Comparison of ENCODE assay signal across 9 cellular contexts in genomic region chr16:4415538-4416199, GRCh38. TPM values are rescaled to one million over a fixed set of nuclear protein-coding genes. Genes with fewer than 3 reads are reported as not detected.
DNase-seq lines count a peak whose midpoint lies in the region; ATAC-seq and TF ChIP-seq lines count a peak whose summit lies in the region.
"Had no signal": no experiment of that assay in that cellular context is flagged by ENCODE, and none has a peak within 500 bp of the region (broad histone marks: within the 10 kb centered on the region; RNA-seq: fewer than 3 reads in every experiment).

No MANE protein-coding gene starts in this region.

- CTCF ChIA-PET in Caco-2 (lab: Charles Lee) (interaction anchor here (1.0 kb wide), 1 partner anchor 13 kb away, joined by 4 read pairs; no protein-coding TSS in a partner anchor), GM10248 (lab: Yijun Ruan, JAX) (interaction anchor here (0.9 to 8.7 kb wide), 2 partner anchors 12 to 162 kb away, joined by 3 to 89 read pairs; no protein-coding TSS in a partner anchor)
- CTCF ChIA-PET in activated naive CD4-positive, alpha-beta T cell treated with anti-CD3 and anti-CD28 coated beads, Interleukin-2, amount 10 ng/mL, durations not matched to agents 7 days and 5 days (lab: Charles Lee) = interaction anchor here (0.6 to 6.5 kb wide), 5 partner anchors 12 to 540 kb away, joined by 3 to 38 read pairs (median 3); partner anchors contain the start of gene HMOX2

- H3K4me1 ChIP-seq in Caco-2 = peaks cover 5% of the 10 kb centered on the region

- H3K4me1 Mint-ChIP-seq in Caco-2 (ENCODE audit: low read depth, unreplicated experiment) (peaks cover 7% of the 10 kb centered on the region), osteocyte (ENCODE audit: unreplicated experiment) (peaks cover 24% of the 10 kb centered on the region)
- H3K4me1 Mint-ChIP-seq in activated naive CD4-positive, alpha-beta T cell treated with anti-CD3 and anti-CD28 coated beads, Interleukin-2, amount 10 ng/mL, durations not matched to agents 7 days and 5 days = peaks cover 50% of the 10 kb centered on the region

- ATAC-seq in HG02623 (IDR thresholded peaks at IDR 0.05; ENCODE audit: unreplicated experiment) = no peak

- no peaks in the 10 kb centered on the region for H3K27me3 ChIP-seq in Caco-2 (replicated peaks; ENCODE audit: control insufficient read depth, insufficient read depth, low read length)

- peak overlapping the region; percentile 73 for H3K4me3 ChIP-seq in Caco-2 (ENCODE audit: low read depth, low read length)

- no peaks in the 10 kb centered on the region for H3K27me3 Mint-ChIP-seq in Caco-2 (ENCODE audit: insufficient read depth, unreplicated experiment)
- peaks cover 13% of the 10 kb centered on the region for H3K27me3 Mint-ChIP-seq in activated naive CD4-positive, alpha-beta T cell treated with anti-CD3 and anti-CD28 coated beads, Interleukin-2, amount 10 ng/mL, durations not matched to agents 7 days and 5 days
- no peaks in the 10 kb centered on the region for H3K27me3 Mint-ChIP-seq in osteocyte (ENCODE audit: unreplicated experiment)

- no peak for TF ChIP-seq CTCF in Caco-2 (IDR thresholded peaks at IDR 0.05; ENCODE audit: insufficient read depth in 1 of 2, low read depth in 1 of 2, low read length in 1 of 2, severe bottlenecking in 1 of 2, unreplicated experiment in 1 of 2)
- no peak for TF ChIP-seq CTCF in osteocyte (IDR thresholded peaks at IDR 0.05)
- TF ChIP-seq CTCF in GM10248 (IDR thresholded peaks at IDR 0.05; ENCODE audit: control extremely low read depth, extremely low read depth, low read depth, missing control alignments) = no peak

- no TSS peak for BruUV-seq in Caco-2 (replicated peaks; lab: Mats Ljungman, UMichigan)

- POLR2A ChIA-PET in Caco-2 (lab: Charles Lee) = interaction anchor here (0.6 kb wide), 1 partner anchor 1257 kb away, joined by 5 read pairs; no protein-coding TSS in a partner anchor
- POLR2A ChIA-PET in GM10248 (lab: Yijun Ruan, JAX) = interaction anchor here (1.0 to 1.6 kb wide), 2 partner anchors 11 to 13 kb away, joined by 3 to 4 read pairs; no protein-coding TSS in a partner anchor

- H3K27ac Mint-ChIP-seq in Caco-2 (ENCODE audit: unreplicated experiment) = peak overlapping the region; percentile 0
- peak overlapping the region; percentile 96 for H3K27ac Mint-ChIP-seq in activated naive CD4-positive, alpha-beta T cell treated with anti-CD3 and anti-CD28 coated beads, Interleukin-2, amount 10 ng/mL, durations not matched to agents 7 days and 5 days
- peak overlapping the region; percentile 76 for H3K27ac Mint-ChIP-seq in osteocyte (ENCODE audit: unreplicated experiment)

- H3K36me3 ChIP-seq in Caco-2 (ENCODE audit: control insufficient read depth, insufficient read depth, low read length) = no peaks in the 10 kb centered on the region

- H3K36me3 Mint-ChIP-seq in Caco-2 (ENCODE audit: insufficient read depth, unreplicated experiment) (no peaks in the 10 kb centered on the region), osteocyte (ENCODE audit: unreplicated experiment) (no peaks in the 10 kb centered on the region)
- H3K36me3 Mint-ChIP-seq in activated naive CD4-positive, alpha-beta T cell treated with anti-CD3 and anti-CD28 coated beads, Interleukin-2, amount 10 ng/mL, durations not matched to agents 7 days and 5 days = peaks cover 25% of the 10 kb centered on the region

- intact Hi-C loops in Caco-2 (cut with micrococcal nuclease; ENCODE audit: unreplicated experiment) (no loop called here), head of caudate nucleus (cut with DNase I) (no loop called here)

- DNase-seq in Caco-2 (peak in 1 of 2 experiments; percentile 50), HCEC 1CT (peak; percentile 13), RPMI8226 (peak; percentile 87), head of caudate nucleus (peak in 38 of 42 donors; percentile 36 to 79 (median 62)), osteocyte (ENCODE audit: extremely low spot score, unreplicated experiment) (peak; percentile 86), GM10248 (ENCODE audit: extremely low spot score) (no peak)
- peak; percentile 86 for DNase-seq in activated naive CD4-positive, alpha-beta T cell treated with anti-CD3 and anti-CD28 coated beads, Interleukin-2, amount 10 ng/mL, durations not matched to agents 7 days and 5 days

- H3K9me3 Mint-ChIP-seq in Caco-2 (ENCODE audit: unreplicated experiment) (no peaks in the 10 kb centered on the region), osteocyte (ENCODE audit: unreplicated experiment) (no peaks in the 10 kb centered on the region)
- H3K9me3 Mint-ChIP-seq in activated naive CD4-positive, alpha-beta T cell treated with anti-CD3 and anti-CD28 coated beads, Interleukin-2, amount 10 ng/mL, durations not matched to agents 7 days and 5 days = no peaks in the 10 kb centered on the region

- no peaks in the 10 kb centered on the region for H3K9me3 ChIP-seq in Caco-2

- H3K4me3 Mint-ChIP-seq in Caco-2 (ENCODE audit: unreplicated experiment) (peak overlapping the region; percentile 73), osteocyte (ENCODE audit: unreplicated experiment) (peak overlapping the region; percentile 85)
- peak overlapping the region; percentile 82 for H3K4me3 Mint-ChIP-seq in activated naive CD4-positive, alpha-beta T cell treated with anti-CD3 and anti-CD28 coated beads, Interleukin-2, amount 10 ng/mL, durations not matched to agents 7 days and 5 days

RNA-seq across cellular contexts. Expression of gene CORO7, which starts 0.7 kb away (rescaled TPM):
- total RNA-seq in Caco-2 (2022) (23.1 and 33.4 TPM in 2 replicates), osteocyte (35.5 and 40.1 TPM in 2 replicates)

RNA-seq across cellular contexts. Expression of gene DNAJA3, which starts 10.0 kb away (rescaled TPM):
- total RNA-seq in Caco-2 (2022) (77.1 and 79.6 TPM in 2 replicates), osteocyte (31.1 and 33.7 TPM in 2 replicates)

RNA-seq across cellular contexts. Expression of gene VASN, which starts 44.0 kb away (rescaled TPM):
- total RNA-seq in Caco-2 (2022) = 2.7 and 2.8 TPM in 2 replicates
- 62.7 and 63.1 TPM in 2 replicates for total RNA-seq in osteocyte
- total RNA-seq: T-helper 1 cell treated with Interleukin-12 subunit alpha and Interleukin-12 subunit beta and Interleukin-4 antibody, amounts not matched to agents 30 ng/mL and 1 ng/mL, for 36 hours had no signal

RNA-seq across cellular contexts. Expression of gene NMRAL1, which starts 58.8 kb away (rescaled TPM):
- total RNA-seq in Caco-2 (2022) (68.3 and 71.1 TPM in 2 replicates), osteocyte (55.0 and 61.4 TPM in 2 replicates)

Comparison
In these comparisons a context has a peak if more than half of its experiments do, and no peak if none do; other contexts are left out.
1. H3K27ac Mint-ChIP-seq: peak in every context shown above with its lines; median percentile 96 in activated naive CD4-positive, alpha-beta T cell treated with anti-CD3 and anti-CD28 coated beads, Interleukin-2, amount 10 ng/mL, durations not matched to agents 7 days and 5 days; 76 in osteocyte; 0 in Caco-2.
2. RNA of gene VASN, which starts 44.0 kb away (total RNA-seq): 62.7 to 63.1 TPM in osteocyte; 2.7 to 2.8 TPM in Caco-2; every median in the first group is over 10 times any median in the second.
3. Peak in every context shown above with its lines, with median percentiles within 50 percentile points of each other: H3K4me3 Mint-ChIP-seq.